Comparison of ENCODE assay signal across 11 cellular contexts in the genomic region with DNA sequence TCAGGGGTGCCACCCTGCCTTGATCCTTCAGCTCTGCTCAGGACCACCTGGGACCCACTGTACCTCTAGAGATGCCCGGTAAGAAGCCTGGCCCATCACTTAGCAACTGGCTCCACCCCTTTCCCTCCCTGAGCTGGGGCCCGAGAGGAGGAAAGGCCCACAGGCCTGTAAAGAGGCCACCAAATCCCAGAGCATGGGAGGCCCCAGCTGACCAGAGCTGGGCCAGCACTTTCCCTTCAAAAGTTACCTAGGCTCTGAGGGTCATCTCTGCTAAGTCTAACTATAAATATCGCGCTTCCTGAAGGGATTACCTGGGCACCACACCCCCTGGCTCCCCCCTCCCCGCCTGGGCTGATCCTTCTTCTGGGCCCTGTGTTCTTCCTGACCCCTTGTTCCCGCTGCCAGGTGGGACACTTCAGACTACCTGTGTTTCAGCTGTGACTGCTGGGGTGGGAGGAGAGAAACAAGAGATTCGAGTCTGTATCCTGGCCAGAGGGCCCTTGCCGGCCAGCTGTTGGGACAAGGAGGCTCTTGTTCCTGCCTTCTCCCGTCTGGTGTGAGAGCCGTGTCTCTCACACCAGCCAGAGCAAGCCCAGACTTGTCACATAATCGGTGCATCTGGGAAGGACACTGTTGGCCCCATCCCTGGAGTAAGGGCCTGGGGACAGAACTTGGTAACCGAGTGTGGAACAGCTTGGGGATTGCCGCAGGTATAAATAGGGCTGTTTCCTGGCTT. TPM values are rescaled to one million over a fixed set of nuclear protein-coding genes. Genes with fewer than 3 reads are reported as not detected.
A peak's percentile ranks its signal among the peaks of the same experiment; 100 is the strongest.
DNase-seq lines count a peak whose midpoint lies in the region; ATAC-seq and TF ChIP-seq lines count a peak whose summit lies in the region.
"Had no signal": no experiment of that assay in that cellular context is flagged by ENCODE, and none has a peak within 500 bp of the region (broad histone marks: within the 10 kb centered on the region; RNA-seq: fewer than 3 reads in every experiment).

No MANE protein-coding gene starts in this region.

- POLR2A ChIA-PET in activated CD8-positive, alpha-beta T cell treated with anti-CD3 and anti-CD28 coated beads, Interleukin-2, amount 10 ng/mL, durations not matched to agents 7 days and 5 days (lab: Charles Lee), result no interaction called here
- POLR2A ChIA-PET in HEK293T (lab: Yijun Ruan, JAX), result no interaction called here

- H3K9me3 ChIP-seq in muscle layer of colon (ENCODE audit: low read length), result no peaks in the 10 kb centered on the region
- no peaks in the 10 kb centered on the region for H3K9me3 ChIP-seq in upper lobe of right lung

- ATAC-seq in upper lobe of right lung (peak; percentile 32), HG03442 (IDR thresholded peaks at IDR 0.05; ENCODE audit: unreplicated experiment) (no peak)
- ATAC-seq in activated CD8-positive, alpha-beta T cell treated with anti-CD3 and anti-CD28 coated beads, Interleukin-2, amount 10 ng/mL, durations not matched to agents 7 days and 5 days, result no peak

- H3K27ac Mint-ChIP-seq in endothelial cell (ENCODE audit: unreplicated experiment), result peak overlapping the region; percentile 88
- H3K27ac Mint-ChIP-seq in activated CD8-positive, alpha-beta T cell treated with anti-CD3 and anti-CD28 coated beads, Interleukin-2, amount 10 ng/mL, durations not matched to agents 7 days and 5 days, result no peak overlapping the region
- H3K27ac Mint-ChIP-seq: activated CD4-positive, alpha-beta T cell treated with anti-CD3 and anti-CD28 coated beads, Interleukin-2, amount 10 ng/mL, durations not matched to agents 7 days and 5 days had no signal

- H3K4me3 Mint-ChIP-seq in endothelial cell (ENCODE audit: unreplicated experiment), result peak overlapping the region; percentile 23
- no peak overlapping the region for H3K4me3 Mint-ChIP-seq in activated CD8-positive, alpha-beta T cell treated with anti-CD3 and anti-CD28 coated beads, Interleukin-2, amount 10 ng/mL, durations not matched to agents 7 days and 5 days
- H3K4me3 Mint-ChIP-seq: activated CD4-positive, alpha-beta T cell treated with anti-CD3 and anti-CD28 coated beads, Interleukin-2, amount 10 ng/mL, durations not matched to agents 7 days and 5 days had no signal

- H3K36me3 ChIP-seq in muscle layer of colon (ENCODE audit: insufficient read depth, low read length) (no peaks in the 10 kb centered on the region), upper lobe of right lung (no peaks in the 10 kb centered on the region)

- peaks cover 59% of the 10 kb centered on the region for H3K4me1 Mint-ChIP-seq in endothelial cell (ENCODE audit: unreplicated experiment)
- H3K4me1 Mint-ChIP-seq in activated CD8-positive, alpha-beta T cell treated with anti-CD3 and anti-CD28 coated beads, Interleukin-2, amount 10 ng/mL, durations not matched to agents 7 days and 5 days (ENCODE audit: low read depth), result no peaks in the 10 kb centered on the region

- H3K27me3 ChIP-seq in muscle layer of colon (ENCODE audit: control insufficient read depth in 1 of 2, insufficient read depth in 2 of 2, low read length in 2 of 2) (no peaks in the 10 kb centered on the region), upper lobe of right lung (no peaks in the 10 kb centered on the region)

- H3K36me3 Mint-ChIP-seq in endothelial cell (ENCODE audit: low read depth, unreplicated experiment), result peaks cover 4% of the 10 kb centered on the region
- H3K36me3 Mint-ChIP-seq in activated CD8-positive, alpha-beta T cell treated with anti-CD3 and anti-CD28 coated beads, Interleukin-2, amount 10 ng/mL, durations not matched to agents 7 days and 5 days (ENCODE audit: low read depth), result no peaks in the 10 kb centered on the region

- H3K4me3 ChIP-seq in muscle layer of colon (ENCODE audit: low read depth in 1 of 2, low read length in 2 of 2) (no peak overlapping the region), upper lobe of right lung (no peak overlapping the region)

- DNase-seq in NCI-H2171 treated with DMSO at 0.1 percent for 48 hours (lab: John Stamatoyannopoulos, UW) (peak; percentile 16), NCI-H2171 (lab: John Stamatoyannopoulos, UW) (no peak), endothelial cell (ENCODE audit: low spot score) (no peak), upper lobe of right lung (no peak), HEK293T (ENCODE audit: extremely low spot score) (no peak)
- no peak for DNase-seq in activated CD8-positive, alpha-beta T cell treated with anti-CD3 and anti-CD28 coated beads, Interleukin-2, amount 10 ng/mL, durations not matched to agents 7 days and 5 days
- DNase-seq: activated CD4-positive, alpha-beta T cell treated with anti-CD3 and anti-CD28 coated beads, Interleukin-2, amount 10 ng/mL, durations not matched to agents 7 days and 5 days; NCI-H446 treated with DMSO at 0.1 percent for 48 hours had no signal

- no peak overlapping the region for H3K9ac ChIP-seq in muscle layer of colon (ENCODE audit: low read length)

- peak overlapping the region; percentile 20 for H3K27ac ChIP-seq in muscle layer of colon (ENCODE audit: low read depth, low read length)
- peak overlapping the region; percentile 30 for H3K27ac ChIP-seq in upper lobe of right lung

- peaks cover 8% of the 10 kb centered on the region for H3K27me3 Mint-ChIP-seq in endothelial cell (ENCODE audit: unreplicated experiment)
- H3K27me3 Mint-ChIP-seq in activated CD8-positive, alpha-beta T cell treated with anti-CD3 and anti-CD28 coated beads, Interleukin-2, amount 10 ng/mL, durations not matched to agents 7 days and 5 days (ENCODE audit: low read depth), result no peaks in the 10 kb centered on the region
- H3K27me3 Mint-ChIP-seq: activated CD4-positive, alpha-beta T cell treated with anti-CD3 and anti-CD28 coated beads, Interleukin-2, amount 10 ng/mL, durations not matched to agents 7 days and 5 days had no signal

- H3K4me1 ChIP-seq in muscle layer of colon (ENCODE audit: insufficient read depth, low read length) (peaks cover 19% of the 10 kb centered on the region), upper lobe of right lung (peaks cover 11% of the 10 kb centered on the region)

- intact Hi-C loops in upper lobe of right lung (cut with DNase I), result loop anchor here (5.0 kb wide), 1 partner anchor 87 kb away; no protein-coding TSS in a partner anchor

- no peak for TF ChIP-seq CTCF in endothelial cell (IDR thresholded peaks at IDR 0.05; ENCODE audit: unreplicated experiment)
- no peak for TF ChIP-seq CTCF in upper lobe of right lung (IDR thresholded peaks at IDR 0.05)

- CTCF ChIA-PET in activated CD8-positive, alpha-beta T cell treated with anti-CD3 and anti-CD28 coated beads, Interleukin-2, amount 10 ng/mL, durations not matched to agents 7 days and 5 days (lab: Charles Lee), result interaction anchor here (0.9 to 1.3 kb wide), 2 partner anchors 10 to 85 kb away, joined by 3 read pairs; no protein-coding TSS in a partner anchor
- CTCF ChIA-PET in HEK293T (lab: Yijun Ruan, JAX), result interaction anchor here (0.6 to 2.8 kb wide), 4 partner anchors 11 to 22 kb away, joined by 3 to 12 read pairs (median 3); no protein-coding TSS in a partner anchor

- no peaks in the 10 kb centered on the region for H3K9me3 Mint-ChIP-seq in endothelial cell (ENCODE audit: unreplicated experiment)
- no peaks in the 10 kb centered on the region for H3K9me3 Mint-ChIP-seq in activated CD8-positive, alpha-beta T cell treated with anti-CD3 and anti-CD28 coated beads, Interleukin-2, amount 10 ng/mL, durations not matched to agents 7 days and 5 days (ENCODE audit: insufficient read depth)
- H3K9me3 Mint-ChIP-seq: activated CD4-positive, alpha-beta T cell treated with anti-CD3 and anti-CD28 coated beads, Interleukin-2, amount 10 ng/mL, durations not matched to agents 7 days and 5 days had no signal

TF ChIP-seq in HEK293T, 16 proteins besides CTCF, POLR2A, EP300 and RAD21 (continues in another document):
- TF ChIP-seq HDGF (IDR thresholded peaks at IDR 0.05; ENCODE audit: borderline replicate concordance) (no peak), ZNF384 (IDR thresholded peaks at IDR 0.05) (no peak), CTBP1 (IDR thresholded peaks at IDR 0.05; ENCODE audit: borderline replicate concordance) (no peak), FOXM1 (IDR thresholded peaks at IDR 0.05; ENCODE audit: borderline replicate concordance) (no peak), FOXK2 (IDR thresholded peaks at IDR 0.05) (no peak), SUZ12 (IDR thresholded peaks at IDR 0.05) (no peak), SP1 (IDR thresholded peaks at IDR 0.05) (no peak), L3MBTL2 (conservative IDR thresholded peaks at IDR 0.05) (no peak), TARDBP (IDR thresholded peaks at IDR 0.05) (no peak), LEF1 (IDR thresholded peaks at IDR 0.05; ENCODE audit: borderline replicate concordance) (no peak), FOXA1 (IDR thresholded peaks at IDR 0.05) (no peak), ARNT (IDR thresholded peaks at IDR 0.05) (no peak)
- TF ChIP-seq, protein P1, sequence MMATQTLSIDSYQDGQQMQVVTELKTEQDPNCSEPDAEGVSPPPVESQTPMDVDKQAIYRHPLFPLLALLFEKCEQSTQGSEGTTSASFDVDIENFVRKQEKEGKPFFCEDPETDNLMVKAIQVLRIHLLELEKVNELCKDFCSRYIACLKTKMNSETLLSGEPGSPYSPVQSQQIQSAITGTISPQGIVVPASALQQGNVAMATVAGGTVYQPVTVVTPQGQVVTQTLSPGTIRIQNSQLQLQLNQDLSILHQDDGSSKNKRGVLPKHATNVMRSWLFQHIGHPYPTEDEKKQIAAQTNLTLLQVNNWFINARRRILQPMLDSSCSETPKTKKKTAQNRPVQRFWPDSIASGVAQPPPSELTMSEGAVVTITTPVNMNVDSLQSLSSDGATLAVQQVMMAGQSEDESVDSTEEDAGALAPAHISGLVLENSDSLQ (IDR thresholded peaks at IDR 0.05), result no peak

RNA-seq across cellular contexts. Expression of a gene that starts 22.8 kb away (rescaled TPM):
- 0.33 TPM for total RNA-seq in endothelial cell (ENCODE audit: unreplicated experiment)
- total RNA-seq in upper lobe of right lung, result 0.98 TPM
- total RNA-seq in activated CD8-positive, alpha-beta T cell treated with anti-CD3 and anti-CD28 coated beads, Interleukin-2, amount 10 ng/mL, durations not matched to agents 7 days and 5 days, result under 1 TPM in 1 of 2 experiments, not detected in 1; 0.26 TPM

RNA-seq across cellular contexts. Expression of a gene that starts 34.4 kb away (rescaled TPM):
- total RNA-seq in endothelial cell (ENCODE audit: unreplicated experiment) (0.85 TPM), upper lobe of right lung (2.3 TPM)
- not detected for total RNA-seq in activated CD8-positive, alpha-beta T cell treated with anti-CD3 and anti-CD28 coated beads, Interleukin-2, amount 10 ng/mL, durations not matched to agents 7 days and 5 days
- total RNA-seq: activated CD4-positive, alpha-beta T cell treated with anti-CD3 and anti-CD28 coated beads, Interleukin-2, amount 10 ng/mL, durations not matched to agents 7 days and 5 days had no signal

RNA-seq across cellular contexts. Expression of a gene that starts 39.8 kb away (rescaled TPM):
- total RNA-seq in endothelial cell (ENCODE audit: unreplicated experiment), result not detected
- total RNA-seq in upper lobe of right lung, result not detected
- total RNA-seq in activated CD8-positive, alpha-beta T cell treated with anti-CD3 and anti-CD28 coated beads, Interleukin-2, amount 10 ng/mL, durations not matched to agents 7 days and 5 days, result not detected
- total RNA-seq: A172; activated CD4-positive, alpha-beta T cell treated with anti-CD3 and anti-CD28 coated beads, Interleukin-2, amount 10 ng/mL, durations not matched to agents 7 days and 5 days had no signal

RNA-seq across cellular contexts. Expression of a gene that starts 51.0 kb away (rescaled TPM):
- total RNA-seq in endothelial cell (ENCODE audit: unreplicated experiment) (78.0 TPM), upper lobe of right lung (37.5 TPM)
- 1 to 10 TPM in 1 of 2 experiments, under 1 TPM in 1; 0.58 to 1.1 TPM for total RNA-seq in activated CD8-positive, alpha-beta T cell treated with anti-CD3 and anti-CD28 coated beads, Interleukin-2, amount 10 ng/mL, durations not matched to agents 7 days and 5 days

RNA-seq across cellular contexts. Expression of a gene that starts 51.5 kb away (rescaled TPM):
- total RNA-seq in endothelial cell (ENCODE audit: unreplicated experiment) (127 TPM), upper lobe of right lung (70.7 TPM)
- 10 to 100 TPM; 71.7 to 73.3 TPM for total RNA-seq in activated CD8-positive, alpha-beta T cell treated with anti-CD3 and anti-CD28 coated beads, Interleukin-2, amount 10 ng/mL, durations not matched to agents 7 days and 5 days
